24 cellular contexts compared by ENCODE assay signal in genomic region chr10:124579003-124579384, GRCh38.
A peak's percentile ranks its signal among the peaks of the same experiment; 100 is the strongest.
DNase-seq lines count a peak whose midpoint lies in the region; ATAC-seq, FAIRE-seq and TF ChIP-seq lines count a peak whose summit lies in the region.
"Had no signal": no experiment of that assay in that cellular context is flagged by ENCODE, and none has a peak within 500 bp of the region (broad histone marks: within the 10 kb centered on the region; RNA-seq: fewer than 3 reads in every experiment).

No MANE protein-coding gene starts in this region.

- H3K4me1 Mint-ChIP-seq in activated B cell treated with CpG ODN at 0.5 μM for 24 hours, result peaks cover 25% of the 10 kb centered on the region

- peak; percentile 21 for ATAC-seq in activated B cell treated with CpG ODN at 0.5 μM for 24 hours (ENCODE audit: low read depth)
- ATAC-seq in right cardiac atrium, result peak; percentile 30 to 32

- H3K9me3 ChIP-seq in right cardiac atrium (ENCODE audit: control insufficient read depth, low read length), result no peaks in the 10 kb centered on the region
- no peaks in the 10 kb centered on the region for H3K9me3 ChIP-seq in thyroid gland
- H3K9me3 ChIP-seq: suprapubic skin had no signal

- no peaks in the 10 kb centered on the region for H3K27me3 ChIP-seq in right cardiac atrium (ENCODE audit: control insufficient read depth, insufficient read depth)
- no peaks in the 10 kb centered on the region for H3K27me3 ChIP-seq in thyroid gland
- H3K27me3 ChIP-seq: suprapubic skin had no signal

- H3K4me1 ChIP-seq in right cardiac atrium (ENCODE audit: control insufficient read depth, insufficient read depth, low read length) (no peaks in the 10 kb centered on the region), thyroid gland (peaks cover 0 to 9% of the 10 kb centered on the region in 2 donors)
- H3K4me1 ChIP-seq: HAP-1, parathyroid adenoma, suprapubic skin had no signal

- no peak for TF ChIP-seq POLR2A in thyroid gland (IDR thresholded peaks at IDR 0.05)

- peaks cover 3% of the 10 kb centered on the region for H3K9me3 Mint-ChIP-seq in activated B cell treated with CpG ODN at 0.5 μM for 24 hours

- POLR2A ChIA-PET in activated B cell treated with CpG ODN at 0.5 μM for 24 hours (lab: Charles Lee), result interaction anchor here (1.3 kb wide), 1 partner anchor 13 kb away, joined by 4 read pairs; no protein-coding TSS in a partner anchor

- H3K4me3 Mint-ChIP-seq in activated B cell treated with CpG ODN at 0.5 μM for 24 hours, result no peak overlapping the region
- H3K4me3 Mint-ChIP-seq: activated naive CD4-positive, alpha-beta T cell treated with anti-CD3 and anti-CD28 coated beads for 36 hours; CD4-positive, CD25-positive, alpha-beta regulatory T cell had no signal

- CTCF ChIA-PET in activated B cell treated with CpG ODN at 0.5 μM for 24 hours (lab: Charles Lee), result no interaction called here

- no peak for TF ChIP-seq CTCF in activated B cell treated with CpG ODN at 0.5 μM for 24 hours (IDR thresholded peaks at IDR 0.05)
- no peak for TF ChIP-seq CTCF in thyroid gland (IDR thresholded peaks at IDR 0.05)
- TF ChIP-seq CTCF in D721Med (IDR thresholded peaks at IDR 0.05; ENCODE audit: insufficient read depth, missing control alignments), result no peak

- H3K27ac Mint-ChIP-seq in activated B cell treated with CpG ODN at 0.5 μM for 24 hours, result no peak overlapping the region
- H3K27ac Mint-ChIP-seq: activated naive CD4-positive, alpha-beta T cell treated with anti-CD3 and anti-CD28 coated beads for 36 hours had no signal

- H3K36me3 Mint-ChIP-seq in activated B cell treated with CpG ODN at 0.5 μM for 24 hours (ENCODE audit: low read depth), result peaks cover 8% of the 10 kb centered on the region

- intact Hi-C loops in activated B cell treated with CpG ODN at 0.5 μM for 24 hours (cut with micrococcal nuclease), result no loop called here
- intact Hi-C loops in right cardiac atrium (cut with DNase I), result no loop called here
- intact Hi-C loops in thyroid gland (cut with DNase I), result no loop called here

- FAIRE-seq in D721Med (lab: Jason Lieb, UNC), result no peak
- FAIRE-seq: astrocyte, colon had no signal

- no peaks in the 10 kb centered on the region for H3K27me3 Mint-ChIP-seq in activated B cell treated with CpG ODN at 0.5 μM for 24 hours
- H3K27me3 Mint-ChIP-seq: CD4-positive, CD25-positive, alpha-beta regulatory T cell had no signal

- H3K27ac ChIP-seq in right cardiac atrium (ENCODE audit: low read length) (no peak overlapping the region), thyroid gland (peak overlapping the region in 2 of 3 donors; percentile 12 to 43)
- H3K27ac ChIP-seq: parathyroid adenoma, suprapubic skin had no signal

- peak; percentile 6 for DNase-seq in activated CD8-positive, alpha-beta memory T cell treated with anti-CD3 and anti-CD28 coated beads, Interleukin-2, amount 50 U/mL, for 4 hours
- DNase-seq in activated CD8-positive, alpha-beta memory T cell treated with anti-CD3 and anti-CD28 coated beads for 24 hours, result no peak
- DNase-seq in activated B cell treated with CpG ODN at 0.5 μM for 24 hours (no peak), right cardiac atrium (peak in 1 of 3 donors; percentile 29), thyroid gland (peak; percentile 56 to 57), NCI-H774 (lab: John Stamatoyannopoulos, UW) (no peak), D721Med (ENCODE audit: insufficient read length, low spot score) (no peak)
- DNase-seq in stimulated activated CD4-positive, alpha-beta T cell treated with anti-CD3 and anti-CD28 coated beads, Interleukin-4, amount 100 ng/mL, for 1 hour, result no peak
- DNase-seq: 8988T; activated CD4-positive, alpha-beta T cell treated with anti-CD3 and anti-CD28 coated beads, Interleukin-2, amount 50 U/mL, for 4 hours; activated naive CD4-positive, alpha-beta T cell treated with anti-CD3 and anti-CD28 coated beads for 36 hours; activated T-cell treated with anti-CD3 and anti-CD28 coated beads, Interleukin-2, amount 50 U/mL, for 1 hour; CD4-positive, CD25-positive, alpha-beta regulatory T cell; DMS79 treated with DMSO at 0.1 percent for 48 hours; NCI-H2029 treated with DMSO at 0.1 percent for 48 hours; NCI-H510A treated with DMSO at 0.1 percent for 48 hours; SIG-M5; T-helper 1 cell had no signal

- no peak overlapping the region for H3K4me3 ChIP-seq in right cardiac atrium (ENCODE audit: low read length)
- H3K4me3 ChIP-seq in thyroid gland (replicated peaks in 1 of 3), result no peak overlapping the region
- H3K4me3 ChIP-seq: HAP-1, lung, suprapubic skin had no signal

- WGBS in right cardiac atrium, result 79% methylated on average over 16 of the region's 16 CpGs
- 78 to 88% methylated on average over 4 to 13 of the region's 16 CpGs for WGBS in thyroid gland, 2 donors

- H3K36me3 ChIP-seq in thyroid gland, result no peaks in the 10 kb centered on the region
- H3K36me3 ChIP-seq: HAP-1, suprapubic skin had no signal

Comparison
In these comparisons a context has a peak if more than half of its experiments do, and no peak if none do; other contexts are left out.
1. DNase-seq: peak in activated CD8-positive, alpha-beta memory T cell treated with anti-CD3 and anti-CD28 coated beads, Interleukin-2, amount 50 U/mL, for 4 hours (single experiment) and thyroid gland (2 of 2); none in activated CD8-positive, alpha-beta memory T cell treated with anti-CD3 and anti-CD28 coated beads for 24 hours (single experiment), activated B cell treated with CpG ODN at 0.5 μM for 24 hours (single experiment), stimulated activated CD4-positive, alpha-beta T cell treated with anti-CD3 and anti-CD28 coated beads, Interleukin-4, amount 100 ng/mL, for 1 hour (single experiment), NCI-H774 (single experiment) and D721Med (single experiment).